ENCODE assay signal across 24 cellular contexts in the genomic region with DNA sequence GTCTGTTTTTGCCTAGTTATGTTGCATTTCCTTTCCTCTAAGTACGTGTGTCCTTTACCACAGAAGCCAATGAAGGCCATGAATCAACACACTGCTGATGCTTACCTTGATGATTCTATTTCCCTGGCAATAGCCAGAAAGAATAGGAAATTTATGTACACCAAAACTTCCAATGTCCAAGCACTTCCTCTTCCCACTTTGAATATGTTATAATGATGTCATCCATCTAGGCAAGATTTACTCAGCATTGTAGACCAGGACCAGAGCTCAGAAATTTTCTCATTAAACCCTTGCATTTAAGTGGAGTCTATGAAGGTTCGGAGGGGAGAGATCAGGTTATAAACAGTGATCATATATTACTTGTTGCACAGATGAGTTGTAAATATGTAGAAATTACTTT.
DNase-seq lines count a peak whose midpoint lies in the region; ATAC-seq, FAIRE-seq and TF ChIP-seq lines count a peak whose summit lies in the region.
"Had no signal": no experiment of that assay in that cellular context is flagged by ENCODE, and none has a peak within 500 bp of the region (broad histone marks: within the 10 kb centered on the region; RNA-seq: fewer than 3 reads in every experiment).

No MANE protein-coding gene starts in this region.

- no peak for FAIRE-seq in K562 (lab: Jason Lieb, UNC)
- FAIRE-seq: A204.1, D721Med, G401.6, GM12892, GM19239, H1 had no signal

- intact Hi-C loops in K562 (cut with micrococcal nuclease): loop anchor here (10.0 kb wide), 1 partner anchor 276 kb away; no protein-coding TSS in a partner anchor
- intact Hi-C loops in activated T-helper 2 cell treated with anti-CD3 and anti-CD28 coated beads, Interferon-gamma antibody, Interleukin-2, Interleukin-4, amounts not matched to agents 10 μg/mL and 5 μg/mL and 100 μg/mL, durations not matched to agents 14 hours and 24 hours and 36 hours (cut with micrococcal nuclease): no loop called here

- H3K36me3 ChIP-seq in K562 (ENCODE audit: control insufficient read depth, insufficient read depth, low read length) (no peaks in the 10 kb centered on the region; the same call in 2 of the 3 replicates), hepatocyte (replicated peaks; ENCODE audit: insufficient read depth, low read depth) (no peaks in the 10 kb centered on the region)
- no peaks in the 10 kb centered on the region for H3K36me3 ChIP-seq in CD8-positive, alpha-beta memory T cell (ENCODE audit: insufficient read depth, low read length)
- H3K36me3 ChIP-seq: BLaER1 had no signal

- H3K9me3 ChIP-seq in K562 (replicated peaks; ENCODE audit: control insufficient read depth, insufficient read depth, low read depth, low read length) (no peaks in the 10 kb centered on the region), hepatocyte (ENCODE audit: low read depth) (no peaks in the 10 kb centered on the region)
- no peaks in the 10 kb centered on the region for H3K9me3 ChIP-seq in CD8-positive, alpha-beta memory T cell (ENCODE audit: low read length)
- H3K9me3 ChIP-seq: BLaER1 had no signal

- H4K20me1 ChIP-seq in K562 (replicated peaks; ENCODE audit: control insufficient read depth, insufficient read depth, low read length) (no peaks in the 10 kb centered on the region), hepatocyte (ENCODE audit: insufficient read depth, poor library complexity, severe bottlenecking) (no peaks in the 10 kb centered on the region)
- H4K20me1 ChIP-seq: BLaER1 had no signal

- peaks cover 0 to 21% of the 10 kb centered on the region in 2 experiments; a peak in 3 of 5 replicates for H3K4me1 ChIP-seq in K562 (replicated peaks in 1 of 2; ENCODE audit: control insufficient read depth in 2 of 2, insufficient read depth in 2 of 2, low read length in 2 of 2)
- H3K4me1 ChIP-seq in hepatocyte (ENCODE audit: insufficient read depth): peaks cover 36% of the 10 kb centered on the region
- no peaks in the 10 kb centered on the region for H3K4me1 ChIP-seq in CD8-positive, alpha-beta memory T cell (ENCODE audit: insufficient read depth, low read length)
- H3K4me1 ChIP-seq: BLaER1 had no signal

- CTCF ChIA-PET in K562 (lab: Yijun Ruan, JAX; ENCODE audit: low intra/inter-chr PET ratio): no interaction called here
- CTCF ChIA-PET in CD8-positive, alpha-beta memory T cell (lab: Charles Lee): no interaction called here

- H2AFZ ChIP-seq in K562 (ENCODE audit: low read depth, low read length) (no peak overlapping the region), hepatocyte (no peak overlapping the region)
- H2AFZ ChIP-seq: GM23248 had no signal

- no peaks in the 10 kb centered on the region for H3K9me2 ChIP-seq in hepatocyte (replicated peaks; ENCODE audit: insufficient read depth)

- no peak for TF ChIP-seq POLR2A in K562 (conservative IDR thresholded peaks at IDR 0.05)

- TF ChIP-seq EP300 in K562 (IDR thresholded peaks at IDR 0.05; ENCODE audit: low read length): no peak

- no peaks in the 10 kb centered on the region for H3K9me1 ChIP-seq in K562 (ENCODE audit: control insufficient read depth, insufficient read depth, low read length)

- TF ChIP-seq RAD21 in K562 (CRISPR knock-in tag; conservative IDR thresholded peaks at IDR 0.05 in 1 of 2, IDR thresholded peaks at IDR 0.05 in 1 of 2): no peak

- in situ Hi-C loops in K562 (cut with MboI): no loop called here

- peaks cover 3% of the 10 kb centered on the region; the same call in 1 of the 3 replicates for H3K79me2 ChIP-seq in K562 (ENCODE audit: control insufficient read depth, insufficient read depth, low read length)
- peaks cover 67% of the 10 kb centered on the region for H3K79me2 ChIP-seq in hepatocyte

- no peak overlapping the region for H3K9ac ChIP-seq in K562 (ENCODE audit: insufficient read depth in 1 of 2, low read depth in 2 of 2, low read length in 2 of 2)
- H3K9ac ChIP-seq: BLaER1, GM23248 had no signal

- no peaks in the 10 kb centered on the region for H3K9me3 Mint-ChIP-seq in activated T-helper 2 cell treated with anti-CD3 and anti-CD28 coated beads, Interferon-gamma antibody, Interleukin-2, Interleukin-4, amounts not matched to agents 10 μg/mL and 5 μg/mL and 100 μg/mL, durations not matched to agents 14 hours and 24 hours and 36 hours
- peaks cover 0 to 2% (median 0%) of the 10 kb centered on the region in 5 donors for H3K9me3 Mint-ChIP-seq in CD8-positive, alpha-beta memory T cell

- H3K4me3 Mint-ChIP-seq in activated T-helper 2 cell treated with anti-CD3 and anti-CD28 coated beads, Interferon-gamma antibody, Interleukin-2, Interleukin-4, amounts not matched to agents 10 μg/mL and 5 μg/mL and 100 μg/mL, durations not matched to agents 14 hours and 24 hours and 36 hours (ENCODE audit: low read depth): no peak overlapping the region
- no peak overlapping the region for H3K4me3 Mint-ChIP-seq in CD8-positive, alpha-beta memory T cell
- H3K4me3 Mint-ChIP-seq: B cell; CD4-positive, CD25-positive, alpha-beta regulatory T cell; CD8-positive, alpha-beta T cell had no signal

- H3K4me3 ChIP-seq in K562: no peak overlapping the region
- no peak overlapping the region for H3K4me3 ChIP-seq in hepatocyte
- no peak overlapping the region for H3K4me3 ChIP-seq in CD8-positive, alpha-beta memory T cell (ENCODE audit: low read length)
- H3K4me3 ChIP-seq: BLaER1, GM23248 had no signal

- no peak overlapping the region for H3K4me2 ChIP-seq in K562 (ENCODE audit: insufficient read depth, low read length)
- no peak overlapping the region for H3K4me2 ChIP-seq in hepatocyte
- H3K4me2 ChIP-seq: BLaER1 had no signal

- no peak overlapping the region for H3K27ac ChIP-seq in K562 (ENCODE audit: extremely low read depth, low read depth, low read length)
- H3K27ac ChIP-seq in hepatocyte: peak overlapping the region; percentile 24
- no peak overlapping the region for H3K27ac ChIP-seq in CD8-positive, alpha-beta memory T cell (ENCODE audit: low read depth, low read length)
- H3K27ac ChIP-seq: 22Rv1, BLaER1, C4-2B, GM23248 had no signal

- BruUV-seq in K562 (replicated peaks; lab: Mats Ljungman, UMichigan): no TSS peak

- TF ChIP-seq CTCF in K562 (IDR thresholded peaks at IDR 0.05 in 2 of 3, conservative IDR thresholded peaks at IDR 0.05 in 1 of 3; ENCODE audit: insufficient read depth in 2 of 3, low read depth in 1 of 3, low read length in 3 of 3) (no peak), hepatocyte (IDR thresholded peaks at IDR 0.05; ENCODE audit: poor library complexity) (no peak)

- POLR2A ChIA-PET in K562 (lab: Yijun Ruan, JAX): interaction anchor here (0.5 to 1.5 kb wide), 2 partner anchors 10 to 452 kb away, joined by 3 to 4 read pairs; partner anchors contain the start of genes NKIRAS1 and RPL15
- POLR2A ChIA-PET in CD8-positive, alpha-beta memory T cell (lab: Charles Lee): no interaction called here

- no peaks in the 10 kb centered on the region for H3K36me3 Mint-ChIP-seq in activated T-helper 2 cell treated with anti-CD3 and anti-CD28 coated beads, Interferon-gamma antibody, Interleukin-2, Interleukin-4, amounts not matched to agents 10 μg/mL and 5 μg/mL and 100 μg/mL, durations not matched to agents 14 hours and 24 hours and 36 hours (ENCODE audit: low read depth)
- H3K36me3 Mint-ChIP-seq in CD8-positive, alpha-beta memory T cell: no peaks in the 10 kb centered on the region
- H3K36me3 Mint-ChIP-seq: CD4-positive, CD25-positive, alpha-beta regulatory T cell; CD8-positive, alpha-beta T cell had no signal

- no peak for ATAC-seq in K562
- ATAC-seq: CD8-positive, alpha-beta T cell had no signal

- peak; percentile 1 for DNase-seq in DMS53 (lab: John Stamatoyannopoulos, UW)
- DNase-seq in DMS53 treated with DMSO at 0.1 percent for 48 hours (lab: John Stamatoyannopoulos, UW; ENCODE audit: unreplicated experiment): no peak
- DNase-seq in K562 (ENCODE audit: extremely low read depth in 1 of 4, low spot score in 3 of 4): no peak
- no peak for DNase-seq in hepatocyte (ENCODE audit: low spot score)
- DNase-seq in activated T-helper 2 cell treated with anti-CD3 and anti-CD28 coated beads, Interferon-gamma antibody, Interleukin-2, Interleukin-4, amounts not matched to agents 10 μg/mL and 5 μg/mL and 100 μg/mL, durations not matched to agents 14 hours and 24 hours and 36 hours (ENCODE audit: low spot score): no peak
- DNase-seq in anterior cingulate cortex (lab: John Stamatoyannopoulos, UW): no peak
- no peak for DNase-seq in CD8-positive, alpha-beta memory T cell
- DNase-seq: CD4-positive, CD25-positive, alpha-beta regulatory T cell; CD8-positive, alpha-beta T cell; DMS 273 treated with DMSO at 0.1 percent for 48 hours; DND-41; GM23248; H7; HCEC 1CT had no signal

- no peaks in the 10 kb centered on the region for H3K27me3 ChIP-seq in K562 (ENCODE audit: control insufficient read depth in 2 of 2, insufficient read depth in 2 of 2, low read length in 2 of 2)
- no peaks in the 10 kb centered on the region for H3K27me3 ChIP-seq in hepatocyte
- H3K27me3 ChIP-seq in CD8-positive, alpha-beta memory T cell (ENCODE audit: insufficient read depth, low read length, poor library complexity, severe bottlenecking): no peaks in the 10 kb centered on the region
- H3K27me3 ChIP-seq: BLaER1 had no signal

- H3K27me3 Mint-ChIP-seq in activated T-helper 2 cell treated with anti-CD3 and anti-CD28 coated beads, Interferon-gamma antibody, Interleukin-2, Interleukin-4, amounts not matched to agents 10 μg/mL and 5 μg/mL and 100 μg/mL, durations not matched to agents 14 hours and 24 hours and 36 hours (ENCODE audit: low read depth): no peaks in the 10 kb centered on the region
- peaks cover 0 to 2% of the 10 kb centered on the region in 2 donors for H3K27me3 Mint-ChIP-seq in CD8-positive, alpha-beta memory T cell
- H3K27me3 Mint-ChIP-seq: B cell; CD4-positive, CD25-positive, alpha-beta regulatory T cell had no signal

- WGBS in K562 (ENCODE audit: insufficient coverage, low coverage, missing lambda C conversion rate): 43% methylated on average over 2 of the region's 2 CpGs
- 85% methylated on average over 2 of the region's 2 CpGs for WGBS in hepatocyte (ENCODE audit: low lambda C conversion rate, missing lambda C conversion rate)

- H3K27ac Mint-ChIP-seq in activated T-helper 2 cell treated with anti-CD3 and anti-CD28 coated beads, Interferon-gamma antibody, Interleukin-2, Interleukin-4, amounts not matched to agents 10 μg/mL and 5 μg/mL and 100 μg/mL, durations not matched to agents 14 hours and 24 hours and 36 hours: no peak overlapping the region
- no peak overlapping the region for H3K27ac Mint-ChIP-seq in CD8-positive, alpha-beta memory T cell
- H3K27ac Mint-ChIP-seq: B cell; CD4-positive, CD25-positive, alpha-beta regulatory T cell; CD8-positive, alpha-beta T cell had no signal

- no peaks in the 10 kb centered on the region for H3K4me1 Mint-ChIP-seq in activated T-helper 2 cell treated with anti-CD3 and anti-CD28 coated beads, Interferon-gamma antibody, Interleukin-2, Interleukin-4, amounts not matched to agents 10 μg/mL and 5 μg/mL and 100 μg/mL, durations not matched to agents 14 hours and 24 hours and 36 hours (ENCODE audit: low read depth)
- no peaks in the 10 kb centered on the region for H3K4me1 Mint-ChIP-seq in CD8-positive, alpha-beta memory T cell
- H3K4me1 Mint-ChIP-seq: B cell; CD4-positive, CD25-positive, alpha-beta regulatory T cell had no signal

TF ChIP-seq in K562, 482 proteins besides CTCF, POLR2A, EP300 and RAD21 (continues in another document):
- no peak for TF ChIP-seq SMAD3 (CRISPR knock-in tag; conservative IDR thresholded peaks at IDR 0.05)
- peak; percentile 81 for TF ChIP-seq SPI1 (IDR thresholded peaks at IDR 0.05; ENCODE audit: borderline replicate concordance, low read depth, low read length)
- TF ChIP-seq ATF7 (IDR thresholded peaks at IDR 0.05): peak; percentile 79; the same call in 1 of the 2 replicates
